25 cellular contexts compared by ENCODE assay signal in genomic region chr14:57058319-57058718, GRCh38.
DNase-seq lines count a peak whose midpoint lies in the region; ATAC-seq, FAIRE-seq and TF ChIP-seq lines count a peak whose summit lies in the region.
"Had no signal": no experiment of that assay in that cellular context is flagged by ENCODE, and none has a peak within 500 bp of the region (broad histone marks: within the 10 kb centered on the region; RNA-seq: fewer than 3 reads in every experiment).

No MANE protein-coding gene starts in this region.

- peaks cover 13% of the 10 kb centered on the region for H3K4me1 Mint-ChIP-seq in glutamatergic neuron (ENCODE audit: low read depth, unreplicated experiment)

- peaks cover 16% of the 10 kb centered on the region for H3F3A ChIP-seq in PC-9 (ENCODE audit: insufficient read depth, low read depth)

- H3K27ac Mint-ChIP-seq in glutamatergic neuron (ENCODE audit: unreplicated experiment) = peak overlapping the region; percentile 73
- H3K27ac Mint-ChIP-seq: activated B cell treated with CpG ODN at 0.5 μM for 24 hours; activated CD4-positive, alpha-beta T cell treated with anti-CD3 and anti-CD28 coated beads, Interleukin-2, amount 10 ng/mL, durations not matched to agents 7 days and 5 days; stimulated activated naive B cell treated with anti-CD40 and anti-IgM and Interleukin-4, amounts not matched to agents 10 μg/mL and 1 μg/mL and 100 μg/mL, for 72 hours; T-cell had no signal

- intact Hi-C loops in PC-9 (cut with micrococcal nuclease; ENCODE audit: unreplicated experiment) (no loop called here), Right ventricle myocardium inferior (cut with DNase I) (no loop called here), prostate gland (cut with DNase I) (no loop called here)

- no peaks in the 10 kb centered on the region for H3K36me3 ChIP-seq in PC-9 (ENCODE audit: low read depth)
- H3K36me3 ChIP-seq in prostate gland = no peaks in the 10 kb centered on the region
- H3K36me3 ChIP-seq: BLaER1 treated with 17β-estradiol and CSF1 and Interleukin-3, amounts not matched to agents 10 nM and 100 nM; gastrocnemius medialis; ovary; upper lobe of left lung had no signal

- CTCF ChIA-PET in PC-9 (lab: Charles Lee) = no interaction called here

- no peak for TF ChIP-seq CTCF in PC-9 (conservative IDR thresholded peaks at IDR 0.05)
- TF ChIP-seq CTCF in glutamatergic neuron (IDR thresholded peaks at IDR 0.05; ENCODE audit: partially characterized antibody, unreplicated experiment) = no peak
- TF ChIP-seq CTCF in prostate gland (IDR thresholded peaks at IDR 0.05) = no peak

- TF ChIP-seq POLR2A in prostate gland (IDR thresholded peaks at IDR 0.05) = no peak

- H3K4me2 ChIP-seq in PC-9 = peak overlapping the region; percentile 18; the same call in 1 of the 2 replicates
- H3K4me2 ChIP-seq: BLaER1 treated with 17β-estradiol and CSF1 and Interleukin-3, amounts not matched to agents 10 nM and 100 nM had no signal

- peaks cover 2% of the 10 kb centered on the region for H3K9me3 Mint-ChIP-seq in glutamatergic neuron (ENCODE audit: unreplicated experiment)
- H3K9me3 Mint-ChIP-seq: activated B cell treated with CpG ODN at 0.5 μM for 24 hours; activated CD4-positive, alpha-beta T cell treated with anti-CD3 and anti-CD28 coated beads, Interleukin-2, amount 10 ng/mL, durations not matched to agents 7 days and 5 days; activated naive CD4-positive, alpha-beta T cell treated with anti-CD3 and anti-CD28 coated beads, Interleukin-2, amount 50 U/mL, for 72 hours; stimulated activated naive B cell treated with anti-CD40 and anti-IgM and Interleukin-4, amounts not matched to agents 10 μg/mL and 1 μg/mL and 100 μg/mL, for 72 hours; T-cell had no signal

- DNase-seq in NCI-H2171 (lab: John Stamatoyannopoulos, UW) = peak; percentile 48
- DNase-seq in PC-9 = no peak
- no peak for DNase-seq in glutamatergic neuron
- DNase-seq in central memory CD4-positive, alpha-beta T cell = no peak
- no peak for DNase-seq in Right ventricle myocardium inferior (ENCODE audit: missing footprints)
- DNase-seq in prostate gland (ENCODE audit: low spot score) = no peak
- no peak for DNase-seq in 8988T
- DNase-seq: activated B cell treated with CpG ODN at 0.5 μM for 24 hours; activated CD4-positive, alpha-beta T cell treated with anti-CD3 and anti-CD28 coated beads, Interleukin-2, amount 10 ng/mL, durations not matched to agents 7 days and 5 days; activated effector memory CD4-positive, alpha-beta T cell treated with Interleukin-2 at 50 U/mL for 16 hours; amygdala; DMS79; gastrocnemius medialis; GDM1; GM23248; hippocampal formation; nephron progenitor cell; ovary; retina; stimulated activated naive B cell treated with anti-CD40 and anti-IgM and Interleukin-4, amounts not matched to agents 10 μg/mL and 1 μg/mL and 100 μg/mL, for 72 hours; T-cell had no signal

- no peaks in the 10 kb centered on the region for H3K79me2 ChIP-seq in PC-9 (ENCODE audit: low read depth)

- no peaks in the 10 kb centered on the region for H4K20me1 ChIP-seq in PC-9 (ENCODE audit: insufficient read depth)
- H4K20me1 ChIP-seq: BLaER1 treated with 17β-estradiol and CSF1 and Interleukin-3, amounts not matched to agents 10 nM and 100 nM had no signal

- no peak for ATAC-seq in Right ventricle myocardium inferior
- ATAC-seq: activated naive CD4-positive, alpha-beta T cell treated with anti-CD3 and anti-CD28 coated beads, Interleukin-2, amount 50 U/mL, for 72 hours; gastrocnemius medialis; stimulated activated naive B cell treated with anti-CD40 and anti-IgM and Interleukin-4, amounts not matched to agents 10 μg/mL and 1 μg/mL and 100 μg/mL, for 72 hours; T-cell had no signal

- peaks cover 3% of the 10 kb centered on the region for H3K27me3 Mint-ChIP-seq in glutamatergic neuron (ENCODE audit: unreplicated experiment)

- H3K4me3 ChIP-seq in PC-9 (no peak overlapping the region), prostate gland (no peak overlapping the region)
- H3K4me3 ChIP-seq: BLaER1 treated with 17β-estradiol and CSF1 and Interleukin-3, amounts not matched to agents 10 nM and 100 nM; gastrocnemius medialis; GM23248; ovary; upper lobe of left lung had no signal

- no peak overlapping the region for H2AFZ ChIP-seq in PC-9
- H2AFZ ChIP-seq: GM23248 had no signal

- H3K4me3 Mint-ChIP-seq in glutamatergic neuron (ENCODE audit: unreplicated experiment) = no peak overlapping the region
- H3K4me3 Mint-ChIP-seq: activated B cell treated with CpG ODN at 0.5 μM for 24 hours; activated CD4-positive, alpha-beta T cell treated with anti-CD3 and anti-CD28 coated beads, Interleukin-2, amount 10 ng/mL, durations not matched to agents 7 days and 5 days; nephron progenitor cell; stimulated activated naive B cell treated with anti-CD40 and anti-IgM and Interleukin-4, amounts not matched to agents 10 μg/mL and 1 μg/mL and 100 μg/mL, for 72 hours; T-cell had no signal

- no TSS peak for BruUV-seq in PC-9 (replicated peaks; lab: Mats Ljungman, UMichigan)

- 62% methylated on average over 7 of the region's 7 CpGs for WGBS in prostate gland

- H3K27ac ChIP-seq in PC-9 = no peak overlapping the region
- H3K27ac ChIP-seq in prostate gland = no peak overlapping the region
- H3K27ac ChIP-seq: BLaER1 treated with 17β-estradiol and CSF1 and Interleukin-3, amounts not matched to agents 10 nM and 100 nM; gastrocnemius medialis; GM23248; ovary; upper lobe of left lung had no signal

- FAIRE-seq in G401.6 (lab: Jason Lieb, UNC) = peak; percentile 97

- H3K36me3 Mint-ChIP-seq in glutamatergic neuron (ENCODE audit: unreplicated experiment) = peaks cover 7% of the 10 kb centered on the region
- H3K36me3 Mint-ChIP-seq: stimulated activated naive B cell treated with anti-CD40 and anti-IgM and Interleukin-4, amounts not matched to agents 10 μg/mL and 1 μg/mL and 100 μg/mL, for 72 hours; T-cell had no signal

- POLR2A ChIA-PET in PC-9 (lab: Charles Lee; ENCODE audit: unreplicated experiment) = no interaction called here

- H3K4me1 ChIP-seq in PC-9 (replicated peaks; ENCODE audit: insufficient read depth) = peaks cover 44% of the 10 kb centered on the region
- H3K4me1 ChIP-seq in prostate gland (replicated peaks) = no peaks in the 10 kb centered on the region
- H3K4me1 ChIP-seq: BLaER1 treated with 17β-estradiol and CSF1 and Interleukin-3, amounts not matched to agents 10 nM and 100 nM; gastrocnemius medialis had no signal

- H3K9me2 ChIP-seq in PC-9 (ENCODE audit: insufficient read depth) = no peaks in the 10 kb centered on the region

- no peaks in the 10 kb centered on the region for H3K9me3 ChIP-seq in PC-9 (ENCODE audit: insufficient read depth, low read depth)
- no peaks in the 10 kb centered on the region for H3K9me3 ChIP-seq in prostate gland
- H3K9me3 ChIP-seq: BLaER1 treated with 17β-estradiol and CSF1 and Interleukin-3, amounts not matched to agents 10 nM and 100 nM; gastrocnemius medialis; ovary; upper lobe of left lung had no signal

- H3K27me3 ChIP-seq in PC-9 (ENCODE audit: insufficient read depth, low read depth) (no peaks in the 10 kb centered on the region), prostate gland (replicated peaks; ENCODE audit: insufficient read depth) (no peaks in the 10 kb centered on the region)
- H3K27me3 ChIP-seq: BLaER1 treated with 17β-estradiol and CSF1 and Interleukin-3, amounts not matched to agents 10 nM and 100 nM; gastrocnemius medialis; ovary; upper lobe of left lung had no signal
